Comparison of ENCODE assay signal across 19 cellular contexts in the genomic region with DNA sequence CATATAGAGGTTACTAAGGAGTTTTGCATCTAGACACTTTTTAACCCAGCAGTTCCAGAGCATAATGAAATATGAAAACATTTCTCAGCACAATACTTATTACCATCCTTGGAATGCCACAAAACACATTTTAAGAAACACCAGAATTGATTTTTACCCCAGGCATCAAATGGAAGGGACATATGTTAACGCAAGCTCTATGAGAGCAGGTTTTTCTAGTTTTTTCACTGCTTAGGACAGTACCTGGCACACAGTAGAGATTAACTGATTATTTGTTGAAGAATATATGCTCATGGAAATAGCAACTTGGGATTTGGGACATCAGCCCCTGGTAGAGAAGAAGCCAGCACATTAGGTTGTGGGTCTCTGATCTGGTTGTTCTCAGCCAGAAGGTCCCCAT.
A peak's percentile ranks its signal among the peaks of the same experiment; 100 is the strongest.
DNase-seq lines count a peak whose midpoint lies in the region; ATAC-seq and TF ChIP-seq lines count a peak whose summit lies in the region.
"Had no signal": no experiment of that assay in that cellular context is flagged by ENCODE, and none has a peak within 500 bp of the region (broad histone marks: within the 10 kb centered on the region; RNA-seq: fewer than 3 reads in every experiment).

No MANE protein-coding gene starts in this region.

- H3K4me2 ChIP-seq in hepatocyte: no peak overlapping the region

- no peaks in the 10 kb centered on the region for H3K79me2 ChIP-seq in hepatocyte

- H3K9me2 ChIP-seq in hepatocyte (replicated peaks; ENCODE audit: insufficient read depth): no peaks in the 10 kb centered on the region

- in situ Hi-C loops in HAP-1 (cut with MboI; ENCODE audit: low sequenced_read_pairs): no loop called here

- no peak for ATAC-seq in lower lobe of right lung
- ATAC-seq: activated CD8-positive, alpha-beta T cell treated with anti-CD3 and anti-CD28 coated beads for 36 hours; activated T-cell treated with anti-CD3 and anti-CD28 coated beads, Interleukin-2, amount 50 U/mL, for 4 hours; stimulated activated naive CD8-positive, alpha-beta T cell treated with anti-CD3 and anti-CD28 coated beads, Interleukin-15, amount 100 ng/mL, for 72 hours had no signal

- intact Hi-C loops in lower lobe of right lung (cut with DNase I): no loop called here

- H3K4me1 ChIP-seq in hepatocyte (ENCODE audit: insufficient read depth) (peaks cover 39% of the 10 kb centered on the region), suprapubic skin (peaks cover 38% of the 10 kb centered on the region), lower lobe of right lung (peaks cover 48% of the 10 kb centered on the region), HAP-1 (peaks cover 49% of the 10 kb centered on the region)

- no peak overlapping the region for H3K4me3 Mint-ChIP-seq in HFFc6
- H3K4me3 Mint-ChIP-seq: activated CD8-positive, alpha-beta T cell treated with anti-CD3 and anti-CD28 coated beads for 36 hours; activated naive CD8-positive, alpha-beta T cell treated with anti-CD3 and anti-CD28 coated beads, Interleukin-2, amount 10 ng/mL, durations not matched to agents 7 days and 5 days; activated T-cell treated with anti-CD3 and anti-CD28 coated beads, Interleukin-2, amount 50 U/mL, for 4 hours; IgD-negative memory B cell; neural crest cell; stimulated activated naive CD8-positive, alpha-beta T cell treated with anti-CD3 and anti-CD28 coated beads, Interleukin-15, amount 100 ng/mL, for 72 hours had no signal

- no peaks in the 10 kb centered on the region for H4K20me1 ChIP-seq in hepatocyte (ENCODE audit: insufficient read depth, poor library complexity, severe bottlenecking)

- no peaks in the 10 kb centered on the region for H3K27me3 Mint-ChIP-seq in HFFc6 (ENCODE audit: insufficient read depth)
- H3K27me3 Mint-ChIP-seq: activated CD8-positive, alpha-beta T cell treated with anti-CD3 and anti-CD28 coated beads for 36 hours; IgD-negative memory B cell; stimulated activated naive CD8-positive, alpha-beta T cell treated with anti-CD3 and anti-CD28 coated beads, Interleukin-15, amount 100 ng/mL, for 72 hours had no signal

- WGBS in hepatocyte (ENCODE audit: low lambda C conversion rate, missing lambda C conversion rate): 86% methylated on average over 1 of the region's 1 CpG
- 35% methylated on average over 1 of the region's 1 CpG for WGBS in suprapubic skin

- no peaks in the 10 kb centered on the region for H3K9me3 Mint-ChIP-seq in HFFc6
- H3K9me3 Mint-ChIP-seq: activated CD8-positive, alpha-beta T cell treated with anti-CD3 and anti-CD28 coated beads for 36 hours; activated naive CD8-positive, alpha-beta T cell treated with anti-CD3 and anti-CD28 coated beads, Interleukin-2, amount 10 ng/mL, durations not matched to agents 7 days and 5 days; activated T-cell treated with anti-CD3 and anti-CD28 coated beads, Interleukin-2, amount 50 U/mL, for 4 hours; IgD-negative memory B cell; neural crest cell; stimulated activated naive CD8-positive, alpha-beta T cell treated with anti-CD3 and anti-CD28 coated beads, Interleukin-15, amount 100 ng/mL, for 72 hours had no signal

- H3K36me3 Mint-ChIP-seq in HFFc6 (ENCODE audit: low read depth): no peaks in the 10 kb centered on the region
- H3K36me3 Mint-ChIP-seq: activated naive CD8-positive, alpha-beta T cell treated with anti-CD3 and anti-CD28 coated beads, Interleukin-2, amount 10 ng/mL, durations not matched to agents 7 days and 5 days; IgD-negative memory B cell had no signal

- H3K27ac Mint-ChIP-seq in HFFc6: peak overlapping the region; percentile 68
- H3K27ac Mint-ChIP-seq: activated CD8-positive, alpha-beta T cell treated with anti-CD3 and anti-CD28 coated beads for 36 hours; activated naive CD8-positive, alpha-beta T cell treated with anti-CD3 and anti-CD28 coated beads, Interleukin-2, amount 10 ng/mL, durations not matched to agents 7 days and 5 days; IgD-negative memory B cell had no signal

- no peak overlapping the region for H2AFZ ChIP-seq in hepatocyte

- H3K4me3 ChIP-seq in hepatocyte (no peak overlapping the region), suprapubic skin (no peak overlapping the region), lower lobe of right lung (no peak overlapping the region), HAP-1 (no peak overlapping the region)

- no peak for TF ChIP-seq EP300 in suprapubic skin (IDR thresholded peaks at IDR 0.05)

- H3K27me3 ChIP-seq in hepatocyte (no peaks in the 10 kb centered on the region), suprapubic skin (no peaks in the 10 kb centered on the region), lower lobe of right lung (ENCODE audit: low read depth) (no peaks in the 10 kb centered on the region), HAP-1 (ENCODE audit: low read depth) (no peaks in the 10 kb centered on the region)

- H3K9me3 ChIP-seq in hepatocyte (ENCODE audit: low read depth) (no peaks in the 10 kb centered on the region), suprapubic skin (no peaks in the 10 kb centered on the region), lower lobe of right lung (no peaks in the 10 kb centered on the region), HAP-1 (no peaks in the 10 kb centered on the region)

- TF ChIP-seq CTCF in HFFc6 (IDR thresholded peaks at IDR 0.05) (no peak), VCaP (conservative IDR thresholded peaks at IDR 0.05) (no peak), hepatocyte (IDR thresholded peaks at IDR 0.05; ENCODE audit: poor library complexity) (no peak), suprapubic skin (IDR thresholded peaks at IDR 0.05) (no peak), lower lobe of right lung (IDR thresholded peaks at IDR 0.05) (no peak)

- no peak for DNase-seq in HFFc6
- DNase-seq in hepatocyte (ENCODE audit: low spot score): no peak
- DNase-seq in suprapubic skin (ENCODE audit: low spot score in 2 of 2): no peak
- no peak for DNase-seq in T-helper 2 cell
- DNase-seq in T1000 (lab: John Stamatoyannopoulos, UW): no peak
- no peak for DNase-seq in lower lobe of right lung
- no peak for DNase-seq in HAP-1 (ENCODE audit: low spot score in 2 of 2)
- DNase-seq: activated CD8-positive, alpha-beta T cell treated with anti-CD3 and anti-CD28 coated beads for 36 hours; activated naive CD8-positive, alpha-beta T cell treated with anti-CD3 and anti-CD28 coated beads, Interleukin-2, amount 10 ng/mL, durations not matched to agents 7 days and 5 days; activated T-cell treated with anti-CD3 and anti-CD28 coated beads, Interleukin-2, amount 50 U/mL, for 4 hours; caudate nucleus; kidney; NCI-H1092; NCI-H2171; stimulated activated CD4-positive, alpha-beta T cell treated with anti-CD3 and anti-CD28 coated beads, Interleukin-15, amount 100 ng/mL, for 24 hours; stimulated activated naive CD8-positive, alpha-beta T cell treated with anti-CD3 and anti-CD28 coated beads, Interleukin-15, amount 100 ng/mL, for 72 hours had no signal

- H3K27ac ChIP-seq in VCaP (peak overlapping the region; percentile 97), hepatocyte (peak overlapping the region; percentile 80), suprapubic skin (peak overlapping the region; percentile 73), lower lobe of right lung (no peak overlapping the region)

- no peaks in the 10 kb centered on the region for H3K36me3 ChIP-seq in hepatocyte (replicated peaks; ENCODE audit: insufficient read depth, low read depth)
- H3K36me3 ChIP-seq in suprapubic skin: no peaks in the 10 kb centered on the region
- H3K36me3 ChIP-seq in lower lobe of right lung: no peaks in the 10 kb centered on the region
- no peaks in the 10 kb centered on the region for H3K36me3 ChIP-seq in HAP-1 (replicated peaks)

- H3K4me1 Mint-ChIP-seq in HFFc6 (ENCODE audit: low read depth): peaks cover 61% of the 10 kb centered on the region
- H3K4me1 Mint-ChIP-seq: activated naive CD8-positive, alpha-beta T cell treated with anti-CD3 and anti-CD28 coated beads, Interleukin-2, amount 10 ng/mL, durations not matched to agents 7 days and 5 days had no signal

- TF ChIP-seq POLR2A in suprapubic skin (IDR thresholded peaks at IDR 0.05): no peak
